ENCODE assay signal across 1 cellular context in the genomic region with DNA sequence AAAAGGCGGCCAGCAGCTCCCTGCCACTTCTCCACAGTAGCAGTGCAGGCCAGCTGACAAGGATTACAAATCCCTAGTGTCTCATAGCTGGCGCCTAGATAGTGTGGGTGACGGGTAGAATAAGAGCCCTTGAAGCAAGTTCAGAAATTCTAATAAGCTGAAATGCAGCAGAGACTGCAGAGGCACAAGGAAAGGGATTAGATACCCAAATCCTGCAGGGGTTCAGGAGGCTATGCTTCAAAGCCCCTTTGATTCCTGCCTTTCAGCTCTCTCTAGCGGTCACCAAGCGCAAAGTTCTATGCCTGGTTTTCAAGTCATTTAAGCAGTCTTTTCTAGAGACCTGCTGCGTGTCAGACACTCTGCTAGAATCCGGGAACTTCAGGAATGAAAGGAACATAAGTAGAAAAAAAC.
TF ChIP-seq lines count a peak whose summit lies in the region.

No MANE protein-coding gene starts in this region.

TF ChIP-seq in GM12878, 131 proteins besides CTCF, POLR2A, EP300 and RAD21 (continued from another document):
- TF ChIP-seq, protein P1, sequence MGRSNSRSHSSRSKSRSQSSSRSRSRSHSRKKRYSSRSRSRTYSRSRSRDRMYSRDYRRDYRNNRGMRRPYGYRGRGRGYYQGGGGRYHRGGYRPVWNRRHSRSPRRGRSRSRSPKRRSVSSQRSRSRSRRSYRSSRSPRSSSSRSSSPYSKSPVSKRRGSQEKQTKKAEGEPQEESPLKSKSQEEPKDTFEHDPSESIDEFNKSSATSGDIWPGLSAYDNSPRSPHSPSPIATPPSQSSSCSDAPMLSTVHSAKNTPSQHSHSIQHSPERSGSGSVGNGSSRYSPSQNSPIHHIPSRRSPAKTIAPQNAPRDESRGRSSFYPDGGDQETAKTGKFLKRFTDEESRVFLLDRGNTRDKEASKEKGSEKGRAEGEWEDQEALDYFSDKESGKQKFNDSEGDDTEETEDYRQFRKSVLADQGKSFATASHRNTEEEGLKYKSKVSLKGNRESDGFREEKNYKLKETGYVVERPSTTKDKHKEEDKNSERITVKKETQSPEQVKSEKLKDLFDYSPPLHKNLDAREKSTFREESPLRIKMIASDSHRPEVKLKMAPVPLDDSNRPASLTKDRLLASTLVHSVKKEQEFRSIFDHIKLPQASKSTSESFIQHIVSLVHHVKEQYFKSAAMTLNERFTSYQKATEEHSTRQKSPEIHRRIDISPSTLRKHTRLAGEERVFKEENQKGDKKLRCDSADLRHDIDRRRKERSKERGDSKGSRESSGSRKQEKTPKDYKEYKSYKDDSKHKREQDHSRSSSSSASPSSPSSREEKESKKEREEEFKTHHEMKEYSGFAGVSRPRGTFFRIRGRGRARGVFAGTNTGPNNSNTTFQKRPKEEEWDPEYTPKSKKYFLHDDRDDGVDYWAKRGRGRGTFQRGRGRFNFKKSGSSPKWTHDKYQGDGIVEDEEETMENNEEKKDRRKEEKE (IDR thresholded peaks at IDR 0.05): no peak
- TF ChIP-seq SPI1 (IDR thresholded peaks at IDR 0.05; ENCODE audit: borderline replicate concordance, insufficient read depth, low read depth, low read length) (no peak), WRNIP1 (IDR thresholded peaks at IDR 0.05; ENCODE audit: borderline replicate concordance, low read depth, low read length) (no peak), TARDBP (IDR thresholded peaks at IDR 0.05; ENCODE audit: borderline replicate concordance) (no peak)
